Comparison of ENCODE assay signal across 24 cellular contexts in the genomic region with DNA sequence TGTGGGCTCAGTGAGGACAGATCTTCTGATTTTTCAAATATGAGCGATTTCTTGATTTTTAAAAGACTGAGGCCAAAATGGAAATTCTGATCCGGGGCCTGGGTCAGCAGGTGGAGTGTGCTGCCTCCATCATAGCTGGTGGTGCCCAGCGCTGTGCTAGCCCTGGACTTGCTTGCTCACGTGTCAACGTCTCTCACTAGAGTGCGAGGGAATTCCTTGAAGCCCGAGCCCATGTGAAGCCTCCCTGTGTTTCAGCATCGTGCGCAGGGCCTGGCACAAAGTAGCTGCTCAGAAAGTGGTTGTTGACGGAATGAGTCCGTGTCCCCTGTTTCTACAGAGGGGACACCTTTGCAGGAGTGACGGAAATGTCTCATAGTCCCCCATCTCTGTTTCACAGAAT. TPM values are rescaled to one million over a fixed set of nuclear protein-coding genes. Genes with fewer than 3 reads are reported as not detected.
DNase-seq lines count a peak whose midpoint lies in the region; ATAC-seq and TF ChIP-seq lines count a peak whose summit lies in the region.
"Had no signal": no experiment of that assay in that cellular context is flagged by ENCODE, and none has a peak within 500 bp of the region (broad histone marks: within the 10 kb centered on the region; RNA-seq: fewer than 3 reads in every experiment).

No MANE protein-coding gene starts in this region.

- BruUV-seq in PC-9 (replicated peaks; lab: Mats Ljungman, UMichigan), result no TSS peak

- H3K27me3 ChIP-seq in endodermal cell (ENCODE audit: control insufficient read depth, insufficient read depth, low read length, poor library complexity, severe bottlenecking) (no peaks in the 10 kb centered on the region), PC-9 (ENCODE audit: insufficient read depth, low read depth) (no peaks in the 10 kb centered on the region)
- H3K27me3 ChIP-seq: dorsolateral prefrontal cortex, gastrocnemius medialis, MG63, suprapubic skin, vagina had no signal

- H2AFZ ChIP-seq in PC-9, result no peak overlapping the region

- peaks cover 19% of the 10 kb centered on the region for H3K36me3 Mint-ChIP-seq in activated T-cell treated with anti-CD3 and anti-CD28 coated beads, Interleukin-2, amount 50 U/mL, for 24 hours (ENCODE audit: low read depth)
- no peaks in the 10 kb centered on the region for H3K36me3 Mint-ChIP-seq in activated T-cell treated with anti-CD3 and anti-CD28 coated beads, Interleukin-2, amount 50 U/mL, for 4 hours (ENCODE audit: insufficient read depth)
- peaks cover 13% of the 10 kb centered on the region for H3K36me3 Mint-ChIP-seq in activated CD8-positive, alpha-beta T cell treated with anti-CD3 and anti-CD28 coated beads for 36 hours (ENCODE audit: low read depth)
- H3K36me3 Mint-ChIP-seq in endodermal cell (ENCODE audit: low read depth), result peaks cover 2% of the 10 kb centered on the region
- H3K36me3 Mint-ChIP-seq: IgD-negative memory B cell had no signal

- H3K4me2 ChIP-seq in PC-9, result no peak overlapping the region

- WGBS in endodermal cell (ENCODE audit: insufficient coverage in 1 of 2, insufficient read length in 1 of 2), 2 experiments, result 93 to 95% methylated on average over 12 of the region's 12 CpGs

- peaks cover 81% of the 10 kb centered on the region for H3K4me1 Mint-ChIP-seq in activated T-cell treated with anti-CD3 and anti-CD28 coated beads, Interleukin-2, amount 50 U/mL, for 24 hours (ENCODE audit: low read depth)
- peaks cover 82% of the 10 kb centered on the region for H3K4me1 Mint-ChIP-seq in activated T-cell treated with anti-CD3 and anti-CD28 coated beads, Interleukin-2, amount 50 U/mL, for 4 hours (ENCODE audit: low read depth)
- peaks cover 75% of the 10 kb centered on the region for H3K4me1 Mint-ChIP-seq in activated CD8-positive, alpha-beta T cell treated with anti-CD3 and anti-CD28 coated beads for 36 hours (ENCODE audit: low read depth)
- H3K4me1 Mint-ChIP-seq in endodermal cell, result peaks cover 45% of the 10 kb centered on the region
- H3K4me1 Mint-ChIP-seq in stimulated activated naive CD8-positive, alpha-beta T cell treated with anti-CD3 and anti-CD28 coated beads, Interleukin-15, amount 100 ng/mL, for 72 hours, result peaks cover 93% of the 10 kb centered on the region

- no peak overlapping the region for H3K9ac ChIP-seq in endodermal cell (ENCODE audit: extremely low read depth, low read length, poor library complexity, severe bottlenecking)

- H3K9me3 ChIP-seq in endodermal cell (ENCODE audit: control insufficient read depth, low read length) (no peaks in the 10 kb centered on the region), PC-9 (ENCODE audit: insufficient read depth, low read depth) (no peaks in the 10 kb centered on the region)
- H3K9me3 ChIP-seq: gastrocnemius medialis, MG63, suprapubic skin, vagina had no signal

- H3K4me3 ChIP-seq in endodermal cell (ENCODE audit: low read length) (no peak overlapping the region), PC-9 (no peak overlapping the region)
- H3K4me3 ChIP-seq: dorsolateral prefrontal cortex, gastrocnemius medialis, MG63, suprapubic skin, vagina had no signal

- POLR2A ChIA-PET in activated CD8-positive, alpha-beta T cell treated with anti-CD3 and anti-CD28 coated beads for 36 hours (lab: Charles Lee), result interaction anchor here (1.1 to 3.5 kb wide), 3 partner anchors 9 to 104 kb away, joined by 3 to 46 read pairs (median 30); a partner anchor contains a TSS
- POLR2A ChIA-PET in PC-9 (lab: Charles Lee; ENCODE audit: unreplicated experiment), result no interaction called here

- no peaks in the 10 kb centered on the region for H3K27me3 Mint-ChIP-seq in activated T-cell treated with anti-CD3 and anti-CD28 coated beads, Interleukin-2, amount 50 U/mL, for 24 hours
- H3K27me3 Mint-ChIP-seq in activated T-cell treated with anti-CD3 and anti-CD28 coated beads, Interleukin-2, amount 50 U/mL, for 4 hours (ENCODE audit: low read depth), result no peaks in the 10 kb centered on the region
- no peaks in the 10 kb centered on the region for H3K27me3 Mint-ChIP-seq in activated CD8-positive, alpha-beta T cell treated with anti-CD3 and anti-CD28 coated beads for 36 hours
- peaks cover 2% of the 10 kb centered on the region for H3K27me3 Mint-ChIP-seq in endodermal cell (ENCODE audit: insufficient read depth)
- H3K27me3 Mint-ChIP-seq in stimulated activated naive CD8-positive, alpha-beta T cell treated with anti-CD3 and anti-CD28 coated beads, Interleukin-15, amount 100 ng/mL, for 72 hours, result no peaks in the 10 kb centered on the region
- H3K27me3 Mint-ChIP-seq: IgD-negative memory B cell had no signal

- no peaks in the 10 kb centered on the region for H4K20me1 ChIP-seq in PC-9 (ENCODE audit: insufficient read depth)

- no peak for DNase-seq in activated T-cell treated with anti-CD3 and anti-CD28 coated beads, Interleukin-2, amount 50 U/mL, for 24 hours
- no peak for DNase-seq in activated T-cell treated with anti-CD3 and anti-CD28 coated beads, Interleukin-2, amount 50 U/mL, for 4 hours
- no peak for DNase-seq in activated CD8-positive, alpha-beta T cell treated with anti-CD3 and anti-CD28 coated beads for 36 hours
- no peak for DNase-seq in endodermal cell
- no peak for DNase-seq in stimulated activated naive CD8-positive, alpha-beta T cell treated with anti-CD3 and anti-CD28 coated beads, Interleukin-15, amount 100 ng/mL, for 72 hours
- no peak for DNase-seq in NCI-H1436 (lab: John Stamatoyannopoulos, UW)
- no peak for DNase-seq in PC-9
- DNase-seq in NCI-H1105 (lab: John Stamatoyannopoulos, UW), result no peak
- DNase-seq: ACHN; activated CD4-positive, alpha-beta T cell treated with anti-CD3 and anti-CD28 coated beads, Interleukin-2, amount 50 U/mL, for 4 hours; activated T-cell treated with anti-CD3 and anti-CD28 coated beads, Interleukin-2, amount 50 U/mL, for 72 hours; C1 segment of cervical spinal cord; dorsolateral prefrontal cortex; gastrocnemius medialis; kidney; mammary epithelial cell; MG63; NCI-H526 treated with DMSO at 0.1 percent for 48 hours; right cardiac atrium; Right ventricle myocardium superior; SW 1271 had no signal

- H3K4me3 Mint-ChIP-seq in activated T-cell treated with anti-CD3 and anti-CD28 coated beads, Interleukin-2, amount 50 U/mL, for 24 hours, result no peak overlapping the region
- H3K4me3 Mint-ChIP-seq in activated T-cell treated with anti-CD3 and anti-CD28 coated beads, Interleukin-2, amount 50 U/mL, for 4 hours, result no peak overlapping the region
- H3K4me3 Mint-ChIP-seq in activated CD8-positive, alpha-beta T cell treated with anti-CD3 and anti-CD28 coated beads for 36 hours, result no peak overlapping the region
- no peak overlapping the region for H3K4me3 Mint-ChIP-seq in endodermal cell
- peak overlapping the region; percentile 2 to 79 for H3K4me3 Mint-ChIP-seq in stimulated activated naive CD8-positive, alpha-beta T cell treated with anti-CD3 and anti-CD28 coated beads, Interleukin-15, amount 100 ng/mL, for 72 hours

- no peak for TF ChIP-seq CTCF in activated CD8-positive, alpha-beta T cell treated with anti-CD3 and anti-CD28 coated beads for 36 hours (IDR thresholded peaks at IDR 0.05)
- no peak for TF ChIP-seq CTCF in endodermal cell (conservative IDR thresholded peaks at IDR 0.05)
- no peak for TF ChIP-seq CTCF in PC-9 (conservative IDR thresholded peaks at IDR 0.05)

- H3K4me1 ChIP-seq in endodermal cell (ENCODE audit: control insufficient read depth, insufficient read depth, low read length), result peaks cover 9% of the 10 kb centered on the region
- no peaks in the 10 kb centered on the region for H3K4me1 ChIP-seq in PC-9 (replicated peaks; ENCODE audit: insufficient read depth)
- H3K4me1 ChIP-seq: vagina had no signal

- H3K27ac Mint-ChIP-seq in activated T-cell treated with anti-CD3 and anti-CD28 coated beads, Interleukin-2, amount 50 U/mL, for 24 hours, result peak overlapping the region; percentile 51
- H3K27ac Mint-ChIP-seq in activated CD8-positive, alpha-beta T cell treated with anti-CD3 and anti-CD28 coated beads for 36 hours, result peak overlapping the region; percentile 97
- peak overlapping the region; percentile 24 for H3K27ac Mint-ChIP-seq in endodermal cell
- H3K27ac Mint-ChIP-seq in stimulated activated naive CD8-positive, alpha-beta T cell treated with anti-CD3 and anti-CD28 coated beads, Interleukin-15, amount 100 ng/mL, for 72 hours, result peak overlapping the region in 1 of 2 donors; percentile 42
- H3K27ac Mint-ChIP-seq: activated T-cell treated with anti-CD3 and anti-CD28 coated beads, Interleukin-2, amount 50 U/mL, for 72 hours; IgD-negative memory B cell had no signal

- H3K9me2 ChIP-seq in PC-9 (ENCODE audit: insufficient read depth), result no peaks in the 10 kb centered on the region

- intact Hi-C loops in activated CD8-positive, alpha-beta T cell treated with anti-CD3 and anti-CD28 coated beads for 36 hours (cut with micrococcal nuclease), result loop anchor here (10.0 kb wide), 1 partner anchor 239 kb away; a partner anchor contains a TSS
- intact Hi-C loops in PC-9 (cut with micrococcal nuclease; ENCODE audit: unreplicated experiment), result no loop called here

- H3K27ac ChIP-seq in endodermal cell (ENCODE audit: low read depth, low read length) (no peak overlapping the region), PC-9 (no peak overlapping the region)
- H3K27ac ChIP-seq: dorsolateral prefrontal cortex, gastrocnemius medialis, suprapubic skin, vagina had no signal

- H3K36me3 ChIP-seq in endodermal cell (ENCODE audit: control insufficient read depth, insufficient read depth, low read length) (no peaks in the 10 kb centered on the region), PC-9 (ENCODE audit: low read depth) (peaks cover 3% of the 10 kb centered on the region; the same call in 1 of the 2 replicates)
- H3K36me3 ChIP-seq: gastrocnemius medialis, MG63, suprapubic skin, vagina had no signal

- H3K9me3 Mint-ChIP-seq in activated T-cell treated with anti-CD3 and anti-CD28 coated beads, Interleukin-2, amount 50 U/mL, for 24 hours, result no peaks in the 10 kb centered on the region
- no peaks in the 10 kb centered on the region for H3K9me3 Mint-ChIP-seq in activated T-cell treated with anti-CD3 and anti-CD28 coated beads, Interleukin-2, amount 50 U/mL, for 4 hours
- H3K9me3 Mint-ChIP-seq in activated CD8-positive, alpha-beta T cell treated with anti-CD3 and anti-CD28 coated beads for 36 hours, result no peaks in the 10 kb centered on the region
- no peaks in the 10 kb centered on the region for H3K9me3 Mint-ChIP-seq in endodermal cell
- no peaks in the 10 kb centered on the region for H3K9me3 Mint-ChIP-seq in stimulated activated naive CD8-positive, alpha-beta T cell treated with anti-CD3 and anti-CD28 coated beads, Interleukin-15, amount 100 ng/mL, for 72 hours
- H3K9me3 Mint-ChIP-seq: activated T-cell treated with anti-CD3 and anti-CD28 coated beads, Interleukin-2, amount 50 U/mL, for 72 hours; IgD-negative memory B cell had no signal

- ATAC-seq in activated T-cell treated with anti-CD3 and anti-CD28 coated beads, Interleukin-2, amount 50 U/mL, for 4 hours, result no peak
- no peak for ATAC-seq in activated CD8-positive, alpha-beta T cell treated with anti-CD3 and anti-CD28 coated beads for 36 hours
- no peak for ATAC-seq in stimulated activated naive CD8-positive, alpha-beta T cell treated with anti-CD3 and anti-CD28 coated beads, Interleukin-15, amount 100 ng/mL, for 72 hours
- ATAC-seq: activated T-cell treated with anti-CD3 and anti-CD28 coated beads, Interleukin-2, amount 50 U/mL, for 72 hours; gastrocnemius medialis; right cardiac atrium had no signal

- no peaks in the 10 kb centered on the region for H3K79me2 ChIP-seq in PC-9 (ENCODE audit: low read depth)

- CTCF ChIA-PET in activated CD8-positive, alpha-beta T cell treated with anti-CD3 and anti-CD28 coated beads for 36 hours (lab: Charles Lee), result interaction anchor here (0.9 to 2.7 kb wide), 4 partner anchors 10 to 78 kb away, joined by 4 to 23 read pairs (median 9); no protein-coding TSS in a partner anchor
- CTCF ChIA-PET in PC-9 (lab: Charles Lee), result no interaction called here

- no peaks in the 10 kb centered on the region for H3F3A ChIP-seq in PC-9 (ENCODE audit: insufficient read depth, low read depth)

RNA-seq across cellular contexts. Expression of a gene that starts 50.5 kb away (rescaled TPM):
- 10 to 100 TPM; 51.4 to 65.9 (median 63.5) TPM for total RNA-seq in activated T-cell treated with anti-CD3 and anti-CD28 coated beads, Interleukin-2, amount 50 U/mL, for 4 hours
- 10 to 100 TPM; 51.0 to 51.5 TPM for total RNA-seq in activated CD8-positive, alpha-beta T cell treated with anti-CD3 and anti-CD28 coated beads for 36 hours
- 10 to 100 TPM; 20.7 to 40.3 TPM for total RNA-seq in endodermal cell
- polyA plus RNA-seq in endodermal cell (2013, experiment 1 of 2), result 40.4 TPM
- polyA plus RNA-seq in endodermal cell (2013, experiment 2 of 2), result 38.4 TPM
- 61.8 and 75.8 TPM in 2 replicates for total RNA-seq in PC-9 (2021)

Comparison
In these comparisons a context has a peak if more than half of its experiments do, and no peak if none do; other contexts are left out.
1. H3K4me3 Mint-ChIP-seq: peak in stimulated activated naive CD8-positive, alpha-beta T cell treated with anti-CD3 and anti-CD28 coated beads, Interleukin-15, amount 100 ng/mL, for 72 hours (2 of 2); none in activated T-cell treated with anti-CD3 and anti-CD28 coated beads, Interleukin-2, amount 50 U/mL, for 24 hours (single experiment), activated T-cell treated with anti-CD3 and anti-CD28 coated beads, Interleukin-2, amount 50 U/mL, for 4 hours (single experiment), activated CD8-positive, alpha-beta T cell treated with anti-CD3 and anti-CD28 coated beads for 36 hours (single experiment) and endodermal cell (single experiment).